In genomic region chr3:33855884-33856546, GRCh38 we compare ENCODE assay signal across 11 cellular contexts. TPM values are rescaled to one million over a fixed set of nuclear protein-coding genes. Genes with fewer than 3 reads are reported as not detected.
A peak's percentile ranks its signal among the peaks of the same experiment; 100 is the strongest.
DNase-seq lines count a peak whose midpoint lies in the region; ATAC-seq and TF ChIP-seq lines count a peak whose summit lies in the region.
"Had no signal": no experiment of that assay in that cellular context is flagged by ENCODE, and none has a peak within 500 bp of the region (broad histone marks: within the 10 kb centered on the region; RNA-seq: fewer than 3 reads in every experiment).

No MANE protein-coding gene starts in this region.

- no peaks in the 10 kb centered on the region for H3K79me1 ChIP-seq in mesendoderm (ENCODE audit: low read length)

- H3K56ac ChIP-seq in mesendoderm (ENCODE audit: low read length) = no peak overlapping the region

- H3K23ac ChIP-seq in mesendoderm (ENCODE audit: low read length) = no peak overlapping the region

- DNase-seq in CD8-positive, alpha-beta T cell = no peak
- DNase-seq in astrocyte of the hippocampus (ENCODE audit: low read depth, low spot score) (peak; percentile 13), left lobe of liver (ENCODE audit: low spot score) (no peak), mesendoderm (no peak), DMS53 treated with DMSO at 0.1 percent for 48 hours (lab: John Stamatoyannopoulos, UW; ENCODE audit: unreplicated experiment) (no peak), MV-4-11 (lab: John Stamatoyannopoulos, UW) (no peak), vagina (ENCODE audit: extremely low spot score in 2 of 2) (no peak)
- DNase-seq: DMS53, NCI-H774, pancreas had no signal

- intact Hi-C loops in CD8-positive, alpha-beta T cell (cut with DNase I, micrococcal nuclease) = no loop called here
- intact Hi-C loops in vagina (cut with DNase I) = no loop called here

- no peaks in the 10 kb centered on the region for H3K27me3 Mint-ChIP-seq in CD8-positive, alpha-beta T cell (ENCODE audit: low read depth)

- no peak overlapping the region for H4K5ac ChIP-seq in mesendoderm (ENCODE audit: low read length)

- no peak overlapping the region for H2BK120ac ChIP-seq in mesendoderm (ENCODE audit: low read depth, low read length)

- POLR2A ChIA-PET in CD8-positive, alpha-beta T cell (lab: Charles Lee) = no interaction called here

- H3K9ac ChIP-seq in mesendoderm (ENCODE audit: low read length) = no peak overlapping the region

- peaks cover 67% of the 10 kb centered on the region for H3K36me3 Mint-ChIP-seq in CD8-positive, alpha-beta T cell

- H3K9me3 ChIP-seq in CD8-positive, alpha-beta T cell (ENCODE audit: low read length) = no peaks in the 10 kb centered on the region
- no peaks in the 10 kb centered on the region for H3K9me3 ChIP-seq in vagina
- H3K9me3 ChIP-seq: pancreas had no signal

- no peak overlapping the region for H2AK5ac ChIP-seq in mesendoderm (ENCODE audit: low read length)

- CTCF ChIA-PET in CD8-positive, alpha-beta T cell (lab: Charles Lee) = no interaction called here

- no peak overlapping the region for H2BK5ac ChIP-seq in mesendoderm (ENCODE audit: low read length)

- H3K9me3 Mint-ChIP-seq in CD8-positive, alpha-beta T cell = no peaks in the 10 kb centered on the region

- H3K4me3 Mint-ChIP-seq in CD8-positive, alpha-beta T cell = no peak overlapping the region

- no peak for ATAC-seq in CD8-positive, alpha-beta T cell
- peak; percentile 6 for ATAC-seq in HG03432 (IDR thresholded peaks at IDR 0.05; ENCODE audit: unreplicated experiment)
- ATAC-seq in left lobe of liver = peak; percentile 84

- TF ChIP-seq POLR2A in vagina (IDR thresholded peaks at IDR 0.05) = no peak

- peaks cover 11% of the 10 kb centered on the region for H3K36me3 ChIP-seq in CD8-positive, alpha-beta T cell (ENCODE audit: insufficient read depth, low read length)
- no peaks in the 10 kb centered on the region for H3K36me3 ChIP-seq in mesendoderm (ENCODE audit: control insufficient read depth, insufficient read depth, low read length)
- H3K36me3 ChIP-seq in vagina = peaks cover 0 to 59% of the 10 kb centered on the region in 2 donors

- H3K79me2 ChIP-seq in mesendoderm (ENCODE audit: control insufficient read depth, insufficient read depth, low read length) = no peaks in the 10 kb centered on the region

- H3K4me2 ChIP-seq in mesendoderm (ENCODE audit: low read length) = no peak overlapping the region

- H3K27ac Mint-ChIP-seq in CD8-positive, alpha-beta T cell = peak overlapping the region; percentile 75

- peaks cover 27% of the 10 kb centered on the region for H3K4me1 Mint-ChIP-seq in CD8-positive, alpha-beta T cell (ENCODE audit: low read depth)

- H3K27me3 ChIP-seq in CD8-positive, alpha-beta T cell (ENCODE audit: insufficient read depth, low read length) = no peaks in the 10 kb centered on the region
- H3K27me3 ChIP-seq in mesendoderm (ENCODE audit: insufficient read depth, low read length, poor library complexity) = no peaks in the 10 kb centered on the region
- no peaks in the 10 kb centered on the region for H3K27me3 ChIP-seq in vagina
- H3K27me3 ChIP-seq: pancreas had no signal

- H3K4me3 ChIP-seq in CD8-positive, alpha-beta T cell (ENCODE audit: low read depth, low read length) = no peak overlapping the region
- no peak overlapping the region for H3K4me3 ChIP-seq in mesendoderm (ENCODE audit: low read length)
- H3K4me3 ChIP-seq in vagina = no peak overlapping the region
- H3K4me3 ChIP-seq: pancreas had no signal

- no peak overlapping the region for H3K27ac ChIP-seq in CD8-positive, alpha-beta T cell (ENCODE audit: low read depth, low read length)
- no peak overlapping the region for H3K27ac ChIP-seq in mesendoderm (ENCODE audit: low read depth, low read length)
- no peak overlapping the region for H3K27ac ChIP-seq in vagina

- H3K4ac ChIP-seq in mesendoderm (ENCODE audit: low read depth, low read length) = no peak overlapping the region

- no peak overlapping the region for H2BK15ac ChIP-seq in mesendoderm (replicated peaks; ENCODE audit: low read depth)

- no CpG with 5 or more reads among the region's 10 CpGs for WGBS in mesendoderm (ENCODE audit: extremely low coverage, insufficient coverage, low lambda C conversion rate)

- no peak overlapping the region for H4K8ac ChIP-seq in mesendoderm (ENCODE audit: low read depth, low read length)

- H3K4me1 ChIP-seq in CD8-positive, alpha-beta T cell (ENCODE audit: insufficient read depth, low read length) = no peaks in the 10 kb centered on the region
- no peaks in the 10 kb centered on the region for H3K4me1 ChIP-seq in mesendoderm (ENCODE audit: control insufficient read depth, low read depth, low read length)
- no peaks in the 10 kb centered on the region for H3K4me1 ChIP-seq in vagina

- H3K18ac ChIP-seq in mesendoderm (ENCODE audit: low read length) = no peak overlapping the region

- TF ChIP-seq CTCF in CD8-positive, alpha-beta T cell (IDR thresholded peaks at IDR 0.05) = no peak
- no peak for TF ChIP-seq CTCF in vagina (IDR thresholded peaks at IDR 0.05)

RNA-seq across cellular contexts. Expression of gene PDCD6IP, which starts 57.6 kb away (rescaled TPM):
- total RNA-seq in CD8-positive, alpha-beta T cell = 10 to 100 TPM; 84.7 to 92.4 TPM
- total RNA-seq in left lobe of liver = 70.5 TPM
- polyA plus RNA-seq in mesendoderm (2013, experiment 1 of 2) = 77.6 TPM
- 82.4 TPM for polyA plus RNA-seq in mesendoderm (2013, experiment 2 of 2)
- total RNA-seq in vagina = 184 TPM
